ENCODE assay signal across 31 cellular contexts in the genomic region with DNA sequence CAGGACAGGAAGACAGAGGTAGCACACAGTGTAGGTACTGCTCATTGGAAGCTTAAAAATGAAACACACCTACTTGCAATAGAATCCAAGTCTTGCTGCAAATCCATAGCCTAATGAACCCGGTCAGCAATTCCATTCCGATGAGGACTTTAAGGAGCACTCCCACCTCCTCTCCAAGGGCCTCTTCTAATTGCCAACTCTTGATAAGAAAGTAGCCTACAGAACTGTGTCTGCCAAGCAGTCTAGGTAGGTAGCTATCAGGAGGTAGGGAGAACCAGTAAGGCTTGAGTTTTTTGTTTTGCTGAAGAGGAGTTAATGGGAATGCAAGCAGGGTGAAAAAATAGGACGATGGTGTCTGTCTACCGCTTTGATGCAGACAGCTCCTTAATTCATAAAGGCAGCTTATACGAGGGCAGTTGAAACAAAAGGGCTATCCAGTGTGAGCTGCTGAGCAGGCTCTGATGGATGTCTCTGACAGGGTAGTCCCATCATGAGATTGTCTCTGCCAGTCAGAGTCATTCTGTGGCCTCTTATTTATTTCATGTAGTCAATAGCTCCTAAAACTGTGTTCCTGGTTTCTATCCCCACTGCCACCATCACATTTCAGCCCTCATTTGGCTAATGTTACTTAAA.
A peak's percentile ranks its signal among the peaks of the same experiment; 100 is the strongest.
DNase-seq lines count a peak whose midpoint lies in the region; ATAC-seq and TF ChIP-seq lines count a peak whose summit lies in the region.
"Had no signal": no experiment of that assay in that cellular context is flagged by ENCODE, and none has a peak within 500 bp of the region (broad histone marks: within the 10 kb centered on the region; RNA-seq: fewer than 3 reads in every experiment).

No MANE protein-coding gene starts in this region.

- peak; percentile 45 for DNase-seq in putamen (ENCODE audit: low spot score)
- no peak for DNase-seq in NCI-H1048 (lab: John Stamatoyannopoulos, UW)
- DNase-seq in NCI-H1694 (lab: John Stamatoyannopoulos, UW), result no peak
- no peak for DNase-seq in heart right ventricle
- DNase-seq in GM10248 (ENCODE audit: extremely low spot score), result no peak
- DNase-seq: ACHN; activated CD4-positive, alpha-beta T cell treated with anti-CD3 and anti-CD28 coated beads, Interleukin-2, amount 50 U/mL, for 4 hours; activated CD8-positive, alpha-beta memory T cell treated with anti-CD3 and anti-CD28 coated beads, Interleukin-2, amount 50 U/mL, for 4 hours; Calu3; heart left ventricle; left colon; natural killer cell; NCI-H1092 treated with DMSO at 0.1 percent for 48 hours; NCI-H2029 treated with DMSO at 0.1 percent for 48 hours; PC-3; spleen; stimulated activated CD4-positive, alpha-beta T cell treated with anti-CD3 and anti-CD28 coated beads, Interleukin-2, amount 100 ng/mL, for 48 hours; stimulated activated naive CD4-positive, alpha-beta T cell; T-helper 9 cell; thyroid gland had no signal

- peak overlapping the region; percentile 67 for H3K27ac Mint-ChIP-seq in dendritic cell treated with granulocyte-macrophage colony-stimulating factor and Interleukin-4, amounts not matched to agents 40 ng/mL and 50 ng/mL, for 4 days
- H3K27ac Mint-ChIP-seq: activated naive CD4-positive, alpha-beta T cell treated with anti-CD3 and anti-CD28 coated beads, Interleukin-2, amount 50 U/mL, for 72 hours; activated T-helper 2 cell treated with anti-CD3 and anti-CD28 coated beads, Interferon-gamma antibody, Interleukin-2, Interleukin-4, amounts not matched to agents 10 μg/mL and 5 μg/mL and 100 μg/mL, durations not matched to agents 14 hours and 24 hours and 36 hours; natural killer cell had no signal

- H3K4me1 ChIP-seq in heart right ventricle, result peaks cover 0 to 4% (median 0%) of the 10 kb centered on the region in 9 donors
- H3K4me1 ChIP-seq: ascending aorta, heart left ventricle had no signal

- no peak for TF ChIP-seq POLR2A in GM18505 (IDR thresholded peaks at IDR 0.05; ENCODE audit: borderline replicate concordance, extremely low read depth, insufficient read depth, insufficient read length)

- 89 to 93% methylated on average over 5 of the region's 5 CpGs for WGBS in heart right ventricle, 2 donors

- no peaks in the 10 kb centered on the region for H3K36me3 Mint-ChIP-seq in dendritic cell treated with granulocyte-macrophage colony-stimulating factor and Interleukin-4, amounts not matched to agents 40 ng/mL and 50 ng/mL, for 4 days (ENCODE audit: low read depth)
- H3K36me3 Mint-ChIP-seq: activated naive CD4-positive, alpha-beta T cell treated with anti-CD3 and anti-CD28 coated beads, Interleukin-2, amount 50 U/mL, for 72 hours; natural killer cell; WTC11 had no signal

- no peak overlapping the region for H3K4me3 ChIP-seq in heart right ventricle
- H3K4me3 ChIP-seq: ascending aorta; BLaER1 treated with 17β-estradiol and CSF1 and Interleukin-3, amounts not matched to agents 10 nM and 100 nM; HAP-1; heart left ventricle; spleen; thyroid gland had no signal

- POLR2A ChIA-PET in GM10248 (lab: Yijun Ruan, JAX), result no interaction called here

- H3K27ac ChIP-seq in heart right ventricle, result no peak overlapping the region
- H3K27ac ChIP-seq: ascending aorta, heart left ventricle, spleen, thyroid gland had no signal

- peaks cover 18% of the 10 kb centered on the region for H3K4me1 Mint-ChIP-seq in dendritic cell treated with granulocyte-macrophage colony-stimulating factor and Interleukin-4, amounts not matched to agents 40 ng/mL and 50 ng/mL, for 4 days (ENCODE audit: low read depth)
- H3K4me1 Mint-ChIP-seq: central memory CD8-positive, alpha-beta T cell; natural killer cell had no signal

- no peaks in the 10 kb centered on the region for H3K9me3 ChIP-seq in heart right ventricle
- H3K9me3 ChIP-seq: ascending aorta; BLaER1 treated with 17β-estradiol and CSF1 and Interleukin-3, amounts not matched to agents 10 nM and 100 nM; HAP-1; heart left ventricle; spleen; thyroid gland had no signal

- CTCF ChIA-PET in GM10248 (lab: Yijun Ruan, JAX), result interaction anchor here (1.0 to 1.1 kb wide), 2 partner anchors 10 to 135 kb away, joined by 3 read pairs; no protein-coding TSS in a partner anchor

- H3K9me3 Mint-ChIP-seq in dendritic cell treated with granulocyte-macrophage colony-stimulating factor and Interleukin-4, amounts not matched to agents 40 ng/mL and 50 ng/mL, for 4 days, result no peaks in the 10 kb centered on the region
- H3K9me3 Mint-ChIP-seq: activated naive CD4-positive, alpha-beta T cell treated with anti-CD3 and anti-CD28 coated beads, Interleukin-2, amount 50 U/mL, for 72 hours; activated T-helper 2 cell treated with anti-CD3 and anti-CD28 coated beads, Interferon-gamma antibody, Interleukin-2, Interleukin-4, amounts not matched to agents 10 μg/mL and 5 μg/mL and 100 μg/mL, durations not matched to agents 14 hours and 24 hours and 36 hours; central memory CD8-positive, alpha-beta T cell; natural killer cell; WTC11 had no signal

- no peak overlapping the region for H3K4me3 Mint-ChIP-seq in dendritic cell treated with granulocyte-macrophage colony-stimulating factor and Interleukin-4, amounts not matched to agents 40 ng/mL and 50 ng/mL, for 4 days
- H3K4me3 Mint-ChIP-seq: central memory CD8-positive, alpha-beta T cell; natural killer cell; WTC11 had no signal

- H3K36me3 ChIP-seq in heart right ventricle, result no peaks in the 10 kb centered on the region
- H3K36me3 ChIP-seq: ascending aorta, HAP-1, heart left ventricle, spleen, thyroid gland had no signal

- TF ChIP-seq CTCF in heart right ventricle (IDR thresholded peaks at IDR 0.05) (no peak), GM10248 (IDR thresholded peaks at IDR 0.05; ENCODE audit: control extremely low read depth, extremely low read depth, low read depth, missing control alignments) (no peak)

- intact Hi-C loops in dendritic cell treated with granulocyte-macrophage colony-stimulating factor and Interleukin-4, amounts not matched to agents 40 ng/mL and 50 ng/mL, for 4 days (cut with micrococcal nuclease), result no loop called here
- intact Hi-C loops in heart right ventricle (cut with DNase I), result no loop called here

- ATAC-seq in GM18505 (IDR thresholded peaks at IDR 0.05; ENCODE audit: unreplicated experiment) (peak; percentile 19), HG02759 (IDR thresholded peaks at IDR 0.05; ENCODE audit: unreplicated experiment) (peak; percentile 25), heart right ventricle (no peak)
- ATAC-seq: activated naive CD4-positive, alpha-beta T cell treated with anti-CD3 and anti-CD28 coated beads, Interleukin-2, amount 50 U/mL, for 72 hours; heart left ventricle; left colon; natural killer cell; PC-3; Right ventricle myocardium inferior; WTC11 had no signal

- H3K27me3 ChIP-seq in heart right ventricle, result no peaks in the 10 kb centered on the region
- H3K27me3 ChIP-seq: ascending aorta; BLaER1 treated with 17β-estradiol and CSF1 and Interleukin-3, amounts not matched to agents 10 nM and 100 nM; heart left ventricle; spleen; thyroid gland had no signal

- no peaks in the 10 kb centered on the region for H3K27me3 Mint-ChIP-seq in dendritic cell treated with granulocyte-macrophage colony-stimulating factor and Interleukin-4, amounts not matched to agents 40 ng/mL and 50 ng/mL, for 4 days
- H3K27me3 Mint-ChIP-seq: central memory CD8-positive, alpha-beta T cell had no signal

Comparison
In these comparisons a context has a peak if more than half of its experiments do, and no peak if none do; other contexts are left out.
1. ATAC-seq: peak in GM18505 (single experiment) and HG02759 (single experiment); none in heart right ventricle (0 of 8).